ENCODE assay signal across 21 cellular contexts in genomic region chr17:3656353-3656752, GRCh38. TPM values are rescaled to one million over a fixed set of nuclear protein-coding genes. Genes with fewer than 3 reads are reported as not detected.
A peak's percentile ranks its signal among the peaks of the same experiment; 100 is the strongest.
DNase-seq lines count a peak whose midpoint lies in the region; ATAC-seq, FAIRE-seq and TF ChIP-seq lines count a peak whose summit lies in the region.
"Had no signal": no experiment of that assay in that cellular context is flagged by ENCODE, and none has a peak within 500 bp of the region (broad histone marks: within the 10 kb centered on the region; RNA-seq: fewer than 3 reads in every experiment).

No MANE protein-coding gene starts in this region.

- no peaks in the 10 kb centered on the region for H3K9me3 ChIP-seq in MM.1S (replicated peaks; ENCODE audit: insufficient read depth, low read length)
- H3K9me3 ChIP-seq in kidney (ENCODE audit: control insufficient read depth in 1 of 2, low read length in 2 of 2) = no peaks in the 10 kb centered on the region
- H3K9me3 ChIP-seq: BLaER1, HAP-1 had no signal

- H3K9me3 Mint-ChIP-seq in GM23338 (no peaks in the 10 kb centered on the region), memory B cell (no peaks in the 10 kb centered on the region)
- no peaks in the 10 kb centered on the region for H3K9me3 Mint-ChIP-seq in stimulated activated effector memory CD8-positive, alpha-beta T cell treated with anti-CD3 and anti-CD28 coated beads, Interleukin-12 subunit alpha, Interleukin-12 subunit beta, amount 100 ng/mL, for 72 hours
- H3K9me3 Mint-ChIP-seq: CD4-positive, alpha-beta T cell had no signal

- H3K27me3 Mint-ChIP-seq in GM23338 (ENCODE audit: insufficient read depth, low read depth, poor library complexity) = peaks cover 2% of the 10 kb centered on the region
- no peaks in the 10 kb centered on the region for H3K27me3 Mint-ChIP-seq in memory B cell
- H3K27me3 Mint-ChIP-seq: CD4-positive, alpha-beta T cell had no signal

- FAIRE-seq in kidney (lab: Jason Lieb, UNC) = no peak
- FAIRE-seq: GM12878 had no signal

- H3F3A ChIP-seq in GM23338 (replicated peaks; ENCODE audit: low read depth) (no peaks in the 10 kb centered on the region), MM.1S (ENCODE audit: insufficient read depth, low read length) (no peaks in the 10 kb centered on the region)

- DNase-seq in GM23338 (ENCODE audit: low spot score) (no peak), MM.1S (peak; percentile 2), memory B cell (ENCODE audit: low spot score in 2 of 2) (no peak), kidney (no peak)
- DNase-seq in stimulated activated effector memory CD8-positive, alpha-beta T cell treated with anti-CD3 and anti-CD28 coated beads, Interleukin-12 subunit alpha, Interleukin-12 subunit beta, amount 100 ng/mL, for 72 hours (ENCODE audit: low spot score in 2 of 2) = no peak
- DNase-seq: CD4-positive, alpha-beta T cell; COR-L47; DND-41; GM23248; Karpas-422; NCI-H1417; NCI-H1694 treated with DMSO at 0.1 percent for 48 hours; NCI-H2081 treated with DMSO at 0.1 percent for 48 hours; NCI-H2171 treated with DMSO at 0.1 percent for 48 hours; NCI-H524 treated with DMSO at 0.1 percent for 48 hours; Right ventricle myocardium superior had no signal

- no peak overlapping the region for H3K27ac ChIP-seq in GM23338 (ENCODE audit: low read depth)
- H3K27ac ChIP-seq in MM.1S (ENCODE audit: low read length) = no peak overlapping the region
- no peak overlapping the region for H3K27ac ChIP-seq in kidney (ENCODE audit: low read depth in 2 of 2, low read length in 2 of 2)
- H3K27ac ChIP-seq: BLaER1, GM23248 had no signal

- intact Hi-C loops in kidney (cut with DNase I) = no loop called here

- H3K27ac Mint-ChIP-seq in GM23338 (peak overlapping the region; percentile 86), memory B cell (peak overlapping the region; percentile 35)
- H3K27ac Mint-ChIP-seq in stimulated activated effector memory CD8-positive, alpha-beta T cell treated with anti-CD3 and anti-CD28 coated beads, Interleukin-12 subunit alpha, Interleukin-12 subunit beta, amount 100 ng/mL, for 72 hours = peak overlapping the region; percentile 52
- H3K27ac Mint-ChIP-seq: CD4-positive, alpha-beta T cell had no signal

- H3K9me2 ChIP-seq in GM23338 (ENCODE audit: insufficient read depth) = no peaks in the 10 kb centered on the region
- H3K9me2 ChIP-seq in MM.1S (replicated peaks; ENCODE audit: insufficient read depth, low read length) = no peaks in the 10 kb centered on the region

- H3K4me1 Mint-ChIP-seq in GM23338 = peaks cover 7% of the 10 kb centered on the region; the same call in 1 of the 3 replicates
- peaks cover 9% of the 10 kb centered on the region for H3K4me1 Mint-ChIP-seq in memory B cell
- no peaks in the 10 kb centered on the region for H3K4me1 Mint-ChIP-seq in stimulated activated effector memory CD8-positive, alpha-beta T cell treated with anti-CD3 and anti-CD28 coated beads, Interleukin-12 subunit alpha, Interleukin-12 subunit beta, amount 100 ng/mL, for 72 hours

- ATAC-seq in GM23338 (no peak), memory B cell (ENCODE audit: low read depth) (no peak), HG02798 (IDR thresholded peaks at IDR 0.05; ENCODE audit: poor library complexity, unreplicated experiment) (no peak), HG02884 (IDR thresholded peaks at IDR 0.05; ENCODE audit: unreplicated experiment) (no peak)
- ATAC-seq in stimulated activated effector memory CD8-positive, alpha-beta T cell treated with anti-CD3 and anti-CD28 coated beads, Interleukin-12 subunit alpha, Interleukin-12 subunit beta, amount 100 ng/mL, for 72 hours = no peak
- ATAC-seq: GM12878 had no signal

- H3K4me3 ChIP-seq in GM23338 (no peak overlapping the region), MM.1S (ENCODE audit: low read length) (no peak overlapping the region), kidney (ENCODE audit: low read length in 2 of 2) (no peak overlapping the region)
- H3K4me3 ChIP-seq: BLaER1, GM12878, GM23248, HAP-1 had no signal

- H3K79me2 ChIP-seq in GM23338 (replicated peaks; ENCODE audit: insufficient read depth) = no peaks in the 10 kb centered on the region
- no peaks in the 10 kb centered on the region for H3K79me2 ChIP-seq in MM.1S (ENCODE audit: low read length)

- no peaks in the 10 kb centered on the region for H3K36me3 Mint-ChIP-seq in GM23338 (ENCODE audit: low read depth)
- H3K36me3 Mint-ChIP-seq in memory B cell = peaks cover 8% of the 10 kb centered on the region
- peaks cover 6% of the 10 kb centered on the region for H3K36me3 Mint-ChIP-seq in stimulated activated effector memory CD8-positive, alpha-beta T cell treated with anti-CD3 and anti-CD28 coated beads, Interleukin-12 subunit alpha, Interleukin-12 subunit beta, amount 100 ng/mL, for 72 hours

- H3K36me3 ChIP-seq in GM23338 (ENCODE audit: insufficient read depth) = 0 out of 2 replicates have a peak, but pooled peaks cover 3% of the 10 kb centered on the region
- H3K36me3 ChIP-seq in MM.1S (replicated peaks; ENCODE audit: insufficient read depth, low read length) = no peaks in the 10 kb centered on the region
- H3K36me3 ChIP-seq in kidney (ENCODE audit: control insufficient read depth in 1 of 2, insufficient read depth in 2 of 2, low read length in 2 of 2) = peaks cover 0 to 3% of the 10 kb centered on the region in 2 donors
- H3K36me3 ChIP-seq: HAP-1 had no signal

- H3K9ac ChIP-seq in MM.1S (ENCODE audit: low read length) = no peak overlapping the region
- no peak overlapping the region for H3K9ac ChIP-seq in kidney (ENCODE audit: low read length in 2 of 2)
- H3K9ac ChIP-seq: BLaER1, GM23248 had no signal

- H3K27me3 ChIP-seq in GM23338 (ENCODE audit: insufficient read depth) (no peaks in the 10 kb centered on the region), MM.1S (replicated peaks; ENCODE audit: insufficient read depth, low read length) (no peaks in the 10 kb centered on the region)
- H3K27me3 ChIP-seq: BLaER1 had no signal

- H4K20me1 ChIP-seq in GM23338 (replicated peaks; ENCODE audit: insufficient read depth) (no peaks in the 10 kb centered on the region), MM.1S (ENCODE audit: insufficient read depth, low read length) (no peaks in the 10 kb centered on the region)
- H4K20me1 ChIP-seq: BLaER1 had no signal

- TF ChIP-seq CTCF in GM23338 (conservative IDR thresholded peaks at IDR 0.05; ENCODE audit: low read depth in 2 of 2) (no peak), MM.1S (IDR thresholded peaks at IDR 0.05; ENCODE audit: low read length) (no peak), kidney (IDR thresholded peaks at IDR 0.05; ENCODE audit: borderline replicate concordance, extremely low read depth, insufficient read depth) (no peak)

- H3K4me1 ChIP-seq in GM23338 (ENCODE audit: insufficient read depth) (no peaks in the 10 kb centered on the region), MM.1S (ENCODE audit: low read length) (no peaks in the 10 kb centered on the region), kidney (ENCODE audit: control insufficient read depth in 1 of 2, insufficient read depth in 1 of 2, low read depth in 1 of 2, low read length in 2 of 2) (peaks cover 7 to 11% of the 10 kb centered on the region in 2 donors)
- H3K4me1 ChIP-seq: BLaER1, HAP-1 had no signal

- no peak overlapping the region for H3K4me2 ChIP-seq in GM23338
- H3K4me2 ChIP-seq in MM.1S (ENCODE audit: low read depth, low read length) = no peak overlapping the region
- H3K4me2 ChIP-seq: BLaER1 had no signal

- H3K4me3 Mint-ChIP-seq in GM23338 (no peak overlapping the region), memory B cell (no peak overlapping the region)
- no peak overlapping the region for H3K4me3 Mint-ChIP-seq in stimulated activated effector memory CD8-positive, alpha-beta T cell treated with anti-CD3 and anti-CD28 coated beads, Interleukin-12 subunit alpha, Interleukin-12 subunit beta, amount 100 ng/mL, for 72 hours
- H3K4me3 Mint-ChIP-seq: CD4-positive, alpha-beta T cell had no signal

- H2AFZ ChIP-seq in GM23338 (no peak overlapping the region), MM.1S (ENCODE audit: low read length) (no peak overlapping the region)
- H2AFZ ChIP-seq: GM23248 had no signal

RNA-seq across cellular contexts. Expression of gene TAX1BP3, which starts 12.0 kb away (rescaled TPM):
- total RNA-seq in GM23338 (2014; rRNA removed; shearing (Covaris generic)) = 113 and 134 TPM in 2 replicates
- polyA plus RNA-seq in GM23338 (2016; fragmentation: Nextera tagmentation; extraction: Ambion mirVana) (93.0 and 98.7 TPM in 2 replicates), kidney (ENCODE audit: insufficient read depth, low read depth, low replicate concordance) (128 TPM)
- 158 TPM for total RNA-seq in kidney

RNA-seq across cellular contexts. Expression of gene EMC6, which starts 12.3 kb away (rescaled TPM):
- total RNA-seq in GM23338 (2014; rRNA removed; shearing (Covaris generic)) = 27.6 and 48.0 TPM in 2 replicates
- polyA plus RNA-seq in GM23338 (2016; fragmentation: Nextera tagmentation; extraction: Ambion mirVana) (230 and 232 TPM in 2 replicates), kidney (ENCODE audit: insufficient read depth, low read depth, low replicate concordance) (77.1 TPM)
- 25.6 TPM for total RNA-seq in kidney

RNA-seq across cellular contexts. Expression of gene CTNS, which starts 19.8 kb away (rescaled TPM):
- total RNA-seq in GM23338 (2014; rRNA removed; shearing (Covaris generic)) = 21.8 and 30.1 TPM in 2 replicates
- polyA plus RNA-seq in GM23338 (2016; fragmentation: Nextera tagmentation; extraction: Ambion mirVana) (5.9 and 6.4 TPM in 2 replicates), kidney (ENCODE audit: insufficient read depth, low read depth, low replicate concordance) (11.9 TPM)
- total RNA-seq in kidney = 15.7 TPM

RNA-seq across cellular contexts. Expression of gene SHPK, which starts 20.3 kb away (rescaled TPM):
- 34.3 and 36.7 TPM in 2 replicates for total RNA-seq in GM23338 (2014; rRNA removed; shearing (Covaris generic))
- polyA plus RNA-seq in GM23338 (2016; fragmentation: Nextera tagmentation; extraction: Ambion mirVana) = 11.3 and 11.5 TPM in 2 replicates
- 17.5 TPM for total RNA-seq in kidney
- 9.2 TPM for polyA plus RNA-seq in kidney (ENCODE audit: insufficient read depth, low read depth, low replicate concordance)

RNA-seq across cellular contexts. Expression of gene P2RX5, which starts 39.6 kb away (rescaled TPM):
- total RNA-seq in GM23338 (2014; rRNA removed; shearing (Covaris generic)) = 11.6 and 13.6 TPM in 2 replicates
- polyA plus RNA-seq in GM23338 (2016; fragmentation: Nextera tagmentation; extraction: Ambion mirVana) (7.4 and 7.5 TPM in 2 replicates), kidney (ENCODE audit: insufficient read depth, low read depth, low replicate concordance) (not detected)
- total RNA-seq in kidney = 8.4 TPM

Comparison
In these comparisons a context has a peak if more than half of its experiments do, and no peak if none do; other contexts are left out.
1. H3K27ac Mint-ChIP-seq: peak in every context shown above with its lines; median percentile 86 in GM23338; 52 in stimulated activated effector memory CD8-positive, alpha-beta T cell treated with anti-CD3 and anti-CD28 coated beads, Interleukin-12 subunit alpha, Interleukin-12 subunit beta, amount 100 ng/mL, for 72 hours; 35 in memory B cell.